In genomic region chr10:125991009-125991788, GRCh38 we compare ENCODE assay signal across 17 cellular contexts.
A peak's percentile ranks its signal among the peaks of the same experiment; 100 is the strongest.
DNase-seq lines count a peak whose midpoint lies in the region; ATAC-seq and TF ChIP-seq lines count a peak whose summit lies in the region.
"Had no signal": no experiment of that assay in that cellular context is flagged by ENCODE, and none has a peak within 500 bp of the region (broad histone marks: within the 10 kb centered on the region; RNA-seq: fewer than 3 reads in every experiment).

No MANE protein-coding gene starts in this region.

- H3K4me2 ChIP-seq in neural cell (ENCODE audit: low read length) = no peak overlapping the region

- H3K9ac ChIP-seq in neural cell (ENCODE audit: low read length) = no peak overlapping the region

- no peaks in the 10 kb centered on the region for H3F3A ChIP-seq in neural cell (ENCODE audit: insufficient read depth, low read length, poor library complexity, severe bottlenecking)

- TF ChIP-seq EP300 in neural cell (conservative IDR thresholded peaks at IDR 0.05; ENCODE audit: poor library complexity, severe bottlenecking) = no peak

- no peaks in the 10 kb centered on the region for H3K79me2 ChIP-seq in neural cell (replicated peaks; ENCODE audit: insufficient read depth, low read length)

- H3K9me2 ChIP-seq in neural cell (ENCODE audit: insufficient read depth, low read length) = no peaks in the 10 kb centered on the region

- TF ChIP-seq CTCF in BE2C (IDR thresholded peaks at IDR 0.05; ENCODE audit: low read depth, low read length) = no peak
- TF ChIP-seq CTCF in neural cell (IDR thresholded peaks at IDR 0.05; ENCODE audit: poor library complexity, severe bottlenecking) = no peak
- TF ChIP-seq CTCF in natural killer cell (IDR thresholded peaks at IDR 0.05) = no peak
- no peak for TF ChIP-seq CTCF in WERI-Rb-1 (IDR thresholded peaks at IDR 0.05; ENCODE audit: low read depth, low read length)

- H3K27ac Mint-ChIP-seq in activated T-helper 17 cell treated with anti-CD3 and anti-CD28 coated beads, Interleukin-2, amount 50 U/mL, for 72 hours = no peak overlapping the region
- H3K27ac Mint-ChIP-seq in natural killer cell = peak overlapping the region in 1 of 2 donors; percentile 38
- H3K27ac Mint-ChIP-seq: CD4-positive, CD25-positive, alpha-beta regulatory T cell had no signal

- ATAC-seq in activated T-helper 17 cell treated with anti-CD3 and anti-CD28 coated beads, Interleukin-2, amount 50 U/mL, for 72 hours (replicated peaks) = peak; percentile 14
- no peak for ATAC-seq in natural killer cell
- ATAC-seq: HCT116 had no signal

- DNase-seq in BE2C = peak; percentile 39
- peak; percentile 12 for DNase-seq in NCI-H1048 (lab: John Stamatoyannopoulos, UW)
- no peak for DNase-seq in natural killer cell
- no peak for DNase-seq in WERI-Rb-1
- DNase-seq in NCI-H2107 (lab: John Stamatoyannopoulos, UW) = no peak
- DNase-seq: AML-193; Calu3; CD4-positive, CD25-positive, alpha-beta regulatory T cell; DMS79 treated with DMSO at 0.1 percent for 48 hours; NCI-H1694 treated with DMSO at 0.1 percent for 48 hours; NCI-H2171; NCI-H510A; NK-92 treated with Interleukin-12 subunit alpha and Interleukin-12 subunit beta, amount 100 ng/mL, for 24 hours; OCI-M1 had no signal

- H3K36me3 ChIP-seq in BE2C (no peaks in the 10 kb centered on the region), neural cell (ENCODE audit: insufficient read depth, low read length) (no peaks in the 10 kb centered on the region), WERI-Rb-1 (no peaks in the 10 kb centered on the region)

- no peaks in the 10 kb centered on the region for H3K4me1 ChIP-seq in BE2C

- H3K27ac ChIP-seq in neural cell (ENCODE audit: low read length) (peak overlapping the region; percentile 21), WERI-Rb-1 (no peak overlapping the region)

- no peaks in the 10 kb centered on the region for H3K9me3 Mint-ChIP-seq in activated T-helper 17 cell treated with anti-CD3 and anti-CD28 coated beads, Interleukin-2, amount 50 U/mL, for 72 hours
- H3K9me3 Mint-ChIP-seq in natural killer cell = no peaks in the 10 kb centered on the region

- no peaks in the 10 kb centered on the region for H3K4me1 Mint-ChIP-seq in activated T-helper 17 cell treated with anti-CD3 and anti-CD28 coated beads, Interleukin-2, amount 50 U/mL, for 72 hours
- H3K4me1 Mint-ChIP-seq in natural killer cell = peaks cover 0 to 17% of the 10 kb centered on the region in 2 donors

- H3K27me3 Mint-ChIP-seq in activated T-helper 17 cell treated with anti-CD3 and anti-CD28 coated beads, Interleukin-2, amount 50 U/mL, for 72 hours = peaks cover 4% of the 10 kb centered on the region
- H3K27me3 Mint-ChIP-seq in natural killer cell (ENCODE audit: low read depth in 2 of 2) = no peaks in the 10 kb centered on the region
- H3K27me3 Mint-ChIP-seq: CD4-positive, CD25-positive, alpha-beta regulatory T cell had no signal

- no peaks in the 10 kb centered on the region for H3K36me3 Mint-ChIP-seq in activated T-helper 17 cell treated with anti-CD3 and anti-CD28 coated beads, Interleukin-2, amount 50 U/mL, for 72 hours (ENCODE audit: low read depth)
- no peaks in the 10 kb centered on the region for H3K36me3 Mint-ChIP-seq in natural killer cell
- H3K36me3 Mint-ChIP-seq: CD4-positive, CD25-positive, alpha-beta regulatory T cell had no signal

- intact Hi-C loops in natural killer cell (cut with micrococcal nuclease) = no loop called here

- no peak for TF ChIP-seq RAD21 in neural cell (conservative IDR thresholded peaks at IDR 0.05)

- no peak overlapping the region for H3K4me3 Mint-ChIP-seq in activated T-helper 17 cell treated with anti-CD3 and anti-CD28 coated beads, Interleukin-2, amount 50 U/mL, for 72 hours
- no peak overlapping the region for H3K4me3 Mint-ChIP-seq in natural killer cell

- H3K9me3 ChIP-seq in BE2C = no peaks in the 10 kb centered on the region; the same call in 1 of the 2 replicates
- no peaks in the 10 kb centered on the region for H3K9me3 ChIP-seq in neural cell (ENCODE audit: low read length)
- no peaks in the 10 kb centered on the region for H3K9me3 ChIP-seq in WERI-Rb-1 (ENCODE audit: severe bottlenecking)

- no peaks in the 10 kb centered on the region for H3K27me3 ChIP-seq in BE2C
- H3K27me3 ChIP-seq in neural cell (ENCODE audit: insufficient read depth, low read depth, low read length) = no peaks in the 10 kb centered on the region
- no peaks in the 10 kb centered on the region for H3K27me3 ChIP-seq in WERI-Rb-1 (ENCODE audit: insufficient read depth, low read depth, severe bottlenecking)

- no peak overlapping the region for H2AFZ ChIP-seq in neural cell (ENCODE audit: low read depth, low read length)

- no peaks in the 10 kb centered on the region for H4K20me1 ChIP-seq in neural cell (ENCODE audit: insufficient read depth)

- H3K4me3 ChIP-seq in BE2C (ENCODE audit: low read depth, low read length) = no peak overlapping the region
- H3K4me3 ChIP-seq in neural cell (ENCODE audit: low read length) = no peak overlapping the region
- no peak overlapping the region for H3K4me3 ChIP-seq in WERI-Rb-1 (ENCODE audit: low read depth, low read length)

TF ChIP-seq in neural cell, 6 proteins besides CTCF, POLR2A, EP300 and RAD21:
- TF ChIP-seq POLR2AphosphoS5 (IDR thresholded peaks at IDR 0.05) = no peak
- TF ChIP-seq, protein P1, sequence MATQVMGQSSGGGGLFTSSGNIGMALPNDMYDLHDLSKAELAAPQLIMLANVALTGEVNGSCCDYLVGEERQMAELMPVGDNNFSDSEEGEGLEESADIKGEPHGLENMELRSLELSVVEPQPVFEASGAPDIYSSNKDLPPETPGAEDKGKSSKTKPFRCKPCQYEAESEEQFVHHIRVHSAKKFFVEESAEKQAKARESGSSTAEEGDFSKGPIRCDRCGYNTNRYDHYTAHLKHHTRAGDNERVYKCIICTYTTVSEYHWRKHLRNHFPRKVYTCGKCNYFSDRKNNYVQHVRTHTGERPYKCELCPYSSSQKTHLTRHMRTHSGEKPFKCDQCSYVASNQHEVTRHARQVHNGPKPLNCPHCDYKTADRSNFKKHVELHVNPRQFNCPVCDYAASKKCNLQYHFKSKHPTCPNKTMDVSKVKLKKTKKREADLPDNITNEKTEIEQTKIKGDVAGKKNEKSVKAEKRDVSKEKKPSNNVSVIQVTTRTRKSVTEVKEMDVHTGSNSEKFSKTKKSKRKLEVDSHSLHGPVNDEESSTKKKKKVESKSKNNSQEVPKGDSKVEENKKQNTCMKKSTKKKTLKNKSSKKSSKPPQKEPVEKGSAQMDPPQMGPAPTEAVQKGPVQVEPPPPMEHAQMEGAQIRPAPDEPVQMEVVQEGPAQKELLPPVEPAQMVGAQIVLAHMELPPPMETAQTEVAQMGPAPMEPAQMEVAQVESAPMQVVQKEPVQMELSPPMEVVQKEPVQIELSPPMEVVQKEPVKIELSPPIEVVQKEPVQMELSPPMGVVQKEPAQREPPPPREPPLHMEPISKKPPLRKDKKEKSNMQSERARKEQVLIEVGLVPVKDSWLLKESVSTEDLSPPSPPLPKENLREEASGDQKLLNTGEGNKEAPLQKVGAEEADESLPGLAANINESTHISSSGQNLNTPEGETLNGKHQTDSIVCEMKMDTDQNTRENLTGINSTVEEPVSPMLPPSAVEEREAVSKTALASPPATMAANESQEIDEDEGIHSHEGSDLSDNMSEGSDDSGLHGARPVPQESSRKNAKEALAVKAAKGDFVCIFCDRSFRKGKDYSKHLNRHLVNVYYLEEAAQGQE (IDR thresholded peaks at IDR 0.05; ENCODE audit: borderline replicate concordance) = no peak
- no peak for TF ChIP-seq MXI1 (conservative IDR thresholded peaks at IDR 0.05; ENCODE audit: poor library complexity, severe bottlenecking)
- no peak for TF ChIP-seq EZH2 (IDR thresholded peaks at IDR 0.05; ENCODE audit: borderline replicate concordance, insufficient read depth, low read length, poor library complexity, severe bottlenecking)
- TF ChIP-seq TAF1 (IDR thresholded peaks at IDR 0.05; ENCODE audit: low read depth) = no peak
- no peak for TF ChIP-seq SMC3 (conservative IDR thresholded peaks at IDR 0.05; ENCODE audit: poor library complexity)

Comparison
In these comparisons a context has a peak if more than half of its experiments do, and no peak if none do; other contexts are left out.
1. DNase-seq: peak in BE2C (single experiment) and NCI-H1048 (single experiment); none in natural killer cell (single experiment), WERI-Rb-1 (single experiment) and NCI-H2107 (single experiment).